1 cellular context compared by ENCODE assay signal in genomic region chr5:14008819-14009311, GRCh38.
TF ChIP-seq lines count a peak whose summit lies in the region.

No MANE protein-coding gene starts in this region.

TF ChIP-seq in HepG2, 621 proteins besides CTCF, POLR2A, EP300 and RAD21 (continued from another document):
- TF ChIP-seq SAP130 (CRISPR knock-in tag; IDR thresholded peaks at IDR 0.05; ENCODE audit: low read depth) (peak; percentile 49), ISL2 (CRISPR knock-in tag; IDR thresholded peaks at IDR 0.05) (peak; percentile 11; the same call in 1 of the 2 replicates), RARA (CRISPR knock-in tag; IDR thresholded peaks at IDR 0.05) (peak; percentile 39), SOX6 (IDR thresholded peaks at IDR 0.05) (no peak), SOX6 (CRISPR knock-in tag; IDR thresholded peaks at IDR 0.05) (peak; percentile 70; the same call in 1 of the 2 replicates), SYNCRIP (IDR thresholded peaks at IDR 0.05; ENCODE audit: insufficient read depth, low read depth, low read length) (no peak), KDM2A (CRISPR knock-in tag; IDR thresholded peaks at IDR 0.05; ENCODE audit: borderline replicate concordance, low read depth) (peak; percentile 42; the same call in 1 of the 2 replicates), TCF7 (IDR thresholded peaks at IDR 0.05; ENCODE audit: low read depth) (0 out of 2 replicates have a peak, but pooled peaks have one; percentile 35), FOXA1 (IDR thresholded peaks at IDR 0.05) (no peak), FOXA1 (CRISPR knock-in tag; IDR thresholded peaks at IDR 0.05) (peak; percentile 52), ZNF512B (CRISPR knock-in tag; IDR thresholded peaks at IDR 0.05; ENCODE audit: borderline replicate concordance) (no peak), CBX5 (CRISPR knock-in tag; IDR thresholded peaks at IDR 0.05; ENCODE audit: borderline replicate concordance) (no peak)
